Comparison of ENCODE assay signal across 6 cellular contexts in genomic region chr11:14251754-14252153, GRCh38.
"Had no signal": no experiment of that assay in that cellular context is flagged by ENCODE, and none has a peak within 500 bp of the region (broad histone marks: within the 10 kb centered on the region; RNA-seq: fewer than 3 reads in every experiment).

No MANE protein-coding gene starts in this region.

- DNase-seq: IMR-90, KBM-7, KG1 had no signal

- ATAC-seq: K562 had no signal

- FAIRE-seq: HTR-8/SVneo, K562 had no signal

- H3K27ac ChIP-seq: HL-60 had no signal

- H3K4me3 ChIP-seq: K562 had no signal
